Comparison of ENCODE assay signal across 9 cellular contexts in genomic region chr11:34614334-34615113, GRCh38. TPM values are rescaled to one million over a fixed set of nuclear protein-coding genes. Genes with fewer than 3 reads are reported as not detected.
DNase-seq lines count a peak whose midpoint lies in the region; FAIRE-seq and TF ChIP-seq lines count a peak whose summit lies in the region.
"Had no signal": no experiment of that assay in that cellular context is flagged by ENCODE, and none has a peak within 500 bp of the region (broad histone marks: within the 10 kb centered on the region; RNA-seq: fewer than 3 reads in every experiment).

No MANE protein-coding gene starts in this region.

- no peaks in the 10 kb centered on the region for H3K27me3 ChIP-seq in GM06990 (replicated peaks; ENCODE audit: control insufficient read depth, insufficient read depth, low read length)
- no peaks in the 10 kb centered on the region for H3K27me3 ChIP-seq in GM23248 (replicated peaks; ENCODE audit: insufficient read depth)
- 0 out of 2 replicates have a peak, but pooled peaks cover 3% of the 10 kb centered on the region for H3K27me3 ChIP-seq in OCI-LY3 (ENCODE audit: low read depth, low read length)
- no peaks in the 10 kb centered on the region for H3K27me3 ChIP-seq in small intestine (ENCODE audit: control insufficient read depth in 2 of 2, insufficient read depth in 2 of 2, low read length in 2 of 2)

- H3K4me2 ChIP-seq in GM23248 (ENCODE audit: unreplicated experiment) = no peak overlapping the region
- H3K4me2 ChIP-seq in OCI-LY3 (ENCODE audit: low read length) = peak overlapping the region; percentile 79

- no peaks in the 10 kb centered on the region for H3F3A ChIP-seq in GM23248 (ENCODE audit: insufficient read depth)

- DNase-seq in GM06990 (ENCODE audit: extremely low read depth, insufficient read length) = peak; percentile 32
- DNase-seq in GM23248 = peak; percentile 20
- DNase-seq in iris pigment epithelial cell (ENCODE audit: low read depth) = peak; percentile 33
- DNase-seq in HCEC 1CT = no peak
- no peak for DNase-seq in amniotic stem cell (lab: John Stamatoyannopoulos, UW)
- no peak for DNase-seq in small intestine
- no peak for DNase-seq in NCI-H526 treated with DMSO at 0.1 percent for 48 hours (lab: John Stamatoyannopoulos, UW)

- H3K4me3 ChIP-seq in GM06990 (replicated peaks; ENCODE audit: low read depth, low read length) (no peak overlapping the region), GM23248 (no peak overlapping the region), OCI-LY3 (ENCODE audit: low read length) (peak overlapping the region; percentile 49), small intestine (ENCODE audit: low read depth in 1 of 2, low read length in 2 of 2) (no peak overlapping the region)
- H3K4me3 ChIP-seq: HAP-1 had no signal

- H3K4me1 ChIP-seq in GM23248 (ENCODE audit: insufficient read depth) (no peaks in the 10 kb centered on the region), OCI-LY3 (ENCODE audit: low read length) (peaks cover 44% of the 10 kb centered on the region), small intestine (ENCODE audit: control insufficient read depth in 2 of 2, insufficient read depth in 1 of 2, low read depth in 1 of 2, low read length in 1 of 2) (peaks cover 2 to 6% of the 10 kb centered on the region in 2 donors)

- H3K9me3 ChIP-seq in GM23248 (ENCODE audit: low read depth) = no peaks in the 10 kb centered on the region
- no peaks in the 10 kb centered on the region for H3K9me3 ChIP-seq in OCI-LY3 (ENCODE audit: insufficient read depth, low read length)
- H3K9me3 ChIP-seq in small intestine (ENCODE audit: control insufficient read depth, low read depth) = no peaks in the 10 kb centered on the region
- H3K9me3 ChIP-seq: HAP-1 had no signal

- WGBS in GM23248 (ENCODE audit: low coverage in 1 of 2, low lambda C conversion rate in 2 of 2, missing lambda C conversion rate in 2 of 2), 2 experiments = 60 to 61% methylated on average over 6 of the region's 6 CpGs
- 55 to 68% (median 57%) methylated on average over 6 of the region's 6 CpGs for WGBS in small intestine, 3 donors

- no peaks in the 10 kb centered on the region for H3K9me2 ChIP-seq in GM23248 (ENCODE audit: insufficient read depth)

- in situ Hi-C loops in GM23248 (cut with MboI) = no loop called here

- no peak for FAIRE-seq in small intestine (lab: Jason Lieb, UNC)

- no peaks in the 10 kb centered on the region for H3K36me3 ChIP-seq in GM06990 (ENCODE audit: control insufficient read depth, insufficient read depth, low read length)
- no peaks in the 10 kb centered on the region for H3K36me3 ChIP-seq in GM23248 (ENCODE audit: low read depth)
- H3K36me3 ChIP-seq in OCI-LY3 (replicated peaks; ENCODE audit: low read depth, low read length) = no peaks in the 10 kb centered on the region
- H3K36me3 ChIP-seq in small intestine (ENCODE audit: control insufficient read depth in 2 of 2, insufficient read depth in 2 of 2, low read length in 2 of 2) = no peaks in the 10 kb centered on the region
- H3K36me3 ChIP-seq: HAP-1 had no signal

- H4K20me1 ChIP-seq in GM23248 (ENCODE audit: insufficient read depth) (no peaks in the 10 kb centered on the region), OCI-LY3 (ENCODE audit: insufficient read depth, low read length) (no peaks in the 10 kb centered on the region)

- no peak overlapping the region for H3K9ac ChIP-seq in GM23248
- peak overlapping the region; percentile 43; the same call in 1 of the 2 replicates for H3K9ac ChIP-seq in OCI-LY3 (ENCODE audit: low read length)

- no peak for TF ChIP-seq CTCF in GM06990 (IDR thresholded peaks at IDR 0.05; ENCODE audit: insufficient read depth, low read length, poor library complexity, severe bottlenecking)
- TF ChIP-seq CTCF in OCI-LY3 (IDR thresholded peaks at IDR 0.05; ENCODE audit: low read depth, low read length) = no peak

- no peak overlapping the region for H2AFZ ChIP-seq in GM23248
- no peak overlapping the region for H2AFZ ChIP-seq in OCI-LY3 (ENCODE audit: low read depth, low read length)

- H3K27ac ChIP-seq in GM23248 = no peak overlapping the region
- peak overlapping the region; percentile 92 for H3K27ac ChIP-seq in OCI-LY3 (ENCODE audit: low read length)
- H3K27ac ChIP-seq in small intestine (ENCODE audit: low read depth in 1 of 2, low read length in 1 of 2) = no peak overlapping the region

- no peaks in the 10 kb centered on the region for H3K79me2 ChIP-seq in GM23248 (ENCODE audit: insufficient read depth)
- no peaks in the 10 kb centered on the region for H3K79me2 ChIP-seq in OCI-LY3 (ENCODE audit: low read length)

RNA-seq across cellular contexts. Expression of gene EHF, which starts 6.4 kb away (rescaled TPM):
- not detected in 2 replicates for total RNA-seq in GM23248 (2014; rRNA removed; shearing (Covaris generic))
- polyA plus RNA-seq in GM23248 (2016; fragmentation: Nextera tagmentation; extraction: Ambion mirVana) (not detected in 2 replicates), small intestine (10 to 100 TPM in 2 of 3 donors, 1 to 10 TPM in 1; 7.3 to 54.1 (median 39.4) TPM)

Comparison
In these comparisons a context has a peak if more than half of its experiments do, and no peak if none do; other contexts are left out.
1. DNase-seq: peak in GM06990 (single experiment), GM23248 (single experiment) and iris pigment epithelial cell (single experiment); none in HCEC 1CT (single experiment), amniotic stem cell (single experiment), small intestine (single experiment) and NCI-H526 treated with DMSO at 0.1 percent for 48 hours (single experiment).